In genomic region chr7:39720586-39720985, GRCh38 we compare ENCODE assay signal across 1 cellular context.
TF ChIP-seq lines count a peak whose summit lies in the region.

No MANE protein-coding gene starts in this region.

TF ChIP-seq in HepG2, 621 proteins besides CTCF, POLR2A, EP300 and RAD21 (continued from another document):
- TF ChIP-seq ZBTB40 (IDR thresholded peaks at IDR 0.05): no peak
- no peak for TF ChIP-seq ZBTB40 (CRISPR knock-in tag; IDR thresholded peaks at IDR 0.05)
